ENCODE assay signal across 8 cellular contexts in genomic region chr4:8537041-8537461, GRCh38. TPM values are rescaled to one million over a fixed set of nuclear protein-coding genes. Genes with fewer than 3 reads are reported as not detected.
DNase-seq lines count a peak whose midpoint lies in the region; ATAC-seq, FAIRE-seq and TF ChIP-seq lines count a peak whose summit lies in the region.

No MANE protein-coding gene starts in this region.

- no peak overlapping the region for H3K4me3 Mint-ChIP-seq in activated CD4-positive, alpha-beta T cell treated with anti-CD3 and anti-CD28 coated beads, Interleukin-2, amount 10 ng/mL, durations not matched to agents 24 days and 14 days

- no peak for TF ChIP-seq CTCF in colonic mucosa (IDR thresholded peaks at IDR 0.05)
- no peak for TF ChIP-seq CTCF in pancreas (IDR thresholded peaks at IDR 0.05)

- H3K4me3 ChIP-seq in colonic mucosa, result no peak overlapping the region
- H3K4me3 ChIP-seq in pancreas, result no peak overlapping the region

- peak overlapping the region in 1 of 2 donors; percentile 12 for H3K9ac ChIP-seq in colonic mucosa (ENCODE audit: low read depth in 2 of 2, low read length in 2 of 2)

- 34 to 39% methylated on average over 9 of the region's 9 CpGs for WGBS in pancreas, 2 donors

- peaks cover 7% of the 10 kb centered on the region for H3K9me3 Mint-ChIP-seq in activated CD4-positive, alpha-beta T cell treated with anti-CD3 and anti-CD28 coated beads, Interleukin-2, amount 10 ng/mL, durations not matched to agents 24 days and 14 days

- H3K4me1 Mint-ChIP-seq in activated CD4-positive, alpha-beta T cell treated with anti-CD3 and anti-CD28 coated beads, Interleukin-2, amount 10 ng/mL, durations not matched to agents 24 days and 14 days, result peaks cover 11% of the 10 kb centered on the region

- no peak for TF ChIP-seq POLR2A in GM12892 (IDR thresholded peaks at IDR 0.05; ENCODE audit: low read depth, low read length)

- ATAC-seq in pancreas, result peak; percentile 25 to 71 (median 47)
- no peak for ATAC-seq in HG03196 (IDR thresholded peaks at IDR 0.05; ENCODE audit: unreplicated experiment)
- no peak for ATAC-seq in GM19455 (IDR thresholded peaks at IDR 0.05; ENCODE audit: unreplicated experiment)

- no peak overlapping the region for H3K27ac ChIP-seq in colonic mucosa
- H3K27ac ChIP-seq in pancreas, result peak overlapping the region in 2 of 4 donors; percentile 77 to 92

- no peaks in the 10 kb centered on the region for H3K4me1 ChIP-seq in colonic mucosa
- H3K4me1 ChIP-seq in pancreas, result peaks cover 9 to 43% (median 11%) of the 10 kb centered on the region in 3 donors

- no peaks in the 10 kb centered on the region for H3K36me3 Mint-ChIP-seq in activated CD4-positive, alpha-beta T cell treated with anti-CD3 and anti-CD28 coated beads, Interleukin-2, amount 10 ng/mL, durations not matched to agents 24 days and 14 days (ENCODE audit: low read depth)

- H3K36me3 ChIP-seq in colonic mucosa (no peaks in the 10 kb centered on the region), pancreas (no peaks in the 10 kb centered on the region)

- FAIRE-seq in GM12892 (lab: Jason Lieb, UNC) (peak; percentile 64), pancreas (lab: Jason Lieb, UNC) (no peak)

- H3K9me3 ChIP-seq in colonic mucosa (no peaks in the 10 kb centered on the region), pancreas (no peaks in the 10 kb centered on the region)

- DNase-seq in GM12892 (ENCODE audit: insufficient read length), result no peak
- DNase-seq in NCI-H1105 treated with DMSO at 0.1 percent for 48 hours (lab: John Stamatoyannopoulos, UW), result peak; percentile 45
- peak; percentile 70 for DNase-seq in colonic mucosa
- peak in 5 of 6 donors; percentile 61 to 76 (median 62) for DNase-seq in pancreas
- no peak for DNase-seq in activated CD4-positive, CD25-positive, alpha-beta regulatory T cell treated with anti-CD3 and anti-CD28 coated beads, Interleukin-2, amount 50 U/mL, for 72 hours
- no peak for DNase-seq in activated CD4-positive, alpha-beta T cell treated with anti-CD3 and anti-CD28 coated beads, Interleukin-2, amount 10 ng/mL, durations not matched to agents 24 days and 14 days

- H3K27me3 ChIP-seq in colonic mucosa (no peaks in the 10 kb centered on the region), pancreas (no peaks in the 10 kb centered on the region)

- no peak overlapping the region for H3K27ac Mint-ChIP-seq in activated CD4-positive, alpha-beta T cell treated with anti-CD3 and anti-CD28 coated beads, Interleukin-2, amount 10 ng/mL, durations not matched to agents 24 days and 14 days

- intact Hi-C loops in colonic mucosa (cut with DNase I) (no loop called here), pancreas (cut with DNase I) (no loop called here)
- intact Hi-C loops in activated CD4-positive, alpha-beta T cell treated with anti-CD3 and anti-CD28 coated beads, Interleukin-2, amount 10 ng/mL, durations not matched to agents 24 days and 14 days (cut with micrococcal nuclease), result no loop called here

- no peaks in the 10 kb centered on the region for H3K27me3 Mint-ChIP-seq in activated CD4-positive, alpha-beta T cell treated with anti-CD3 and anti-CD28 coated beads, Interleukin-2, amount 10 ng/mL, durations not matched to agents 24 days and 14 days

RNA-seq across cellular contexts. Expression of gene GPR78, which starts 43.1 kb away (rescaled TPM):
- polyA plus RNA-seq in GM12892 (2012; ENCODE audit: missing spikeins), result not detected
- total RNA-seq in colonic mucosa (not detected), pancreas (not detected)
- under 1 TPM; 0.02 to 0.04 TPM for polyA plus RNA-seq in pancreas
- not detected in 2 replicates for total RNA-seq in activated CD4-positive, alpha-beta T cell treated with anti-CD3 and anti-CD28 coated beads, Interleukin-2, amount 10 ng/mL, durations not matched to agents 24 days and 14 days

RNA-seq across cellular contexts. Expression of gene CPZ, which starts 55.5 kb away (rescaled TPM):
- not detected for polyA plus RNA-seq in GM12892 (2012; ENCODE audit: missing spikeins)
- 1 to 10 TPM; 1.2 to 1.5 TPM for total RNA-seq in colonic mucosa
- under 1 TPM; 0.14 to 0.86 (median 0.23) TPM for total RNA-seq in pancreas
- polyA plus RNA-seq in pancreas, result under 1 TPM; 0.09 to 0.84 TPM
- total RNA-seq in activated CD4-positive, alpha-beta T cell treated with anti-CD3 and anti-CD28 coated beads, Interleukin-2, amount 10 ng/mL, durations not matched to agents 24 days and 14 days, result not detected in 2 replicates

Comparison
In these comparisons a context has a peak if more than half of its experiments do, and no peak if none do; other contexts are left out.
1. DNase-seq: peak in NCI-H1105 treated with DMSO at 0.1 percent for 48 hours (single experiment), colonic mucosa (single experiment) and pancreas (5 of 6); none in GM12892 (single experiment), activated CD4-positive, CD25-positive, alpha-beta regulatory T cell treated with anti-CD3 and anti-CD28 coated beads, Interleukin-2, amount 50 U/mL, for 72 hours (single experiment) and activated CD4-positive, alpha-beta T cell treated with anti-CD3 and anti-CD28 coated beads, Interleukin-2, amount 10 ng/mL, durations not matched to agents 24 days and 14 days (single experiment).
2. ATAC-seq: peak in pancreas (4 of 4); none in HG03196 (single experiment) and GM19455 (single experiment).